In the genomic region with DNA sequence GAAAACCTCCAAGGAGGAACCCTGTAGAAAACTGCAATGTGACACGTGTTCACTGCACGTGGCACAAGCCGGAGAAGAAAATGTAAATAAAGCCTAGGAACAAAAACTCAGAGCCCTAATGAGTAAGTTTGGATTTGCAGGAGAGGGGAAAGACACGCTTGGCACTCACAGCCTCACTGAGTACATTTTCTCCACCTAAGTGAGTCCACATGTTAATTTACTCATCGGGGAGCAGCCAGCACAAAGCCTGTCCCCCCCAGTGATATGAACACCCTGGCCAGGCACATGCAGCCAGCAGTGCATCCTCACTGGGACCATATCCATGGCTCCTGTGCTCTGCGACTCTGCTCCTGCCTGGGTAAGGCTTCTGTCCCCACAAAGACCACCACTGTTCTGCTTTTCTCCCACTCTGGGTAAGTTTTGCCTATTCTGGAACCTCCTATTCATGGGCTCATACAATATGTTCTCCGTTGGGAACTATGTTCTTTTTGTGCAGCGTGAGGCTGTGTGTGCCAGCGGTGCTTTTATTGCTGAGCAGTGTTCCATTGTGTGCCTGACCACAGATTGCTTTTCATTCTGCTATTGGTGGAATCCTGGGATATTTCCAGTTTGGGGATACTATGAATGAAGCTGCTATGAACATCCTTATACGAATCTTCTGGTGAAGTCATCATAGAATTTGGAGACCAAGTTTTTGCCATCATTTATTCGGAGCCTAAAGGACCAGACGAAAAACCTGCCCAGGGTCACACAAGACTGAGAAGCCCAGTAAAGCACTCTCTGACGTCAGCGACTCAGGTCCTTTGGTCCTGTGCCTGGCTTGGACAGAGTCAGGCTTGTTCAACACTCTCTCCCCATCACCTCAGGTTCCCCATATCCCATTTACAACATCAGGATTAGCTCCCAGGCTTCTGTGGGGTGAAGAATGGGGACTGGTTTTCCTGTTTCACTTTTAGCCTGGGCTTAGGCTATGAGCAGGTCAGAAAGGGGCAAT, we compare ENCODE assay signal across 10 cellular contexts. TPM values are rescaled to one million over a fixed set of nuclear protein-coding genes. Genes with fewer than 3 reads are reported as not detected.
A peak's percentile ranks its signal among the peaks of the same experiment; 100 is the strongest.
DNase-seq lines count a peak whose midpoint lies in the region; ATAC-seq and TF ChIP-seq lines count a peak whose summit lies in the region.
"Had no signal": no experiment of that assay in that cellular context is flagged by ENCODE, and none has a peak within 500 bp of the region (broad histone marks: within the 10 kb centered on the region; RNA-seq: fewer than 3 reads in every experiment).

No MANE protein-coding gene starts in this region.

- H3K9ac ChIP-seq in NT2/D1 (ENCODE audit: insufficient read length, low read depth), result peak overlapping the region; percentile 1

- H3K9me3 ChIP-seq in NT2/D1 (ENCODE audit: insufficient read depth, low read length) (no peaks in the 10 kb centered on the region), sigmoid colon (no peaks in the 10 kb centered on the region)

- TF ChIP-seq POLR2A in sigmoid colon (IDR thresholded peaks at IDR 0.05), result no peak

- 70 to 76% methylated on average over 14 of the region's 14 CpGs for WGBS in sigmoid colon, 2 donors

- H3K36me3 Mint-ChIP-seq in activated T-helper 2 cell treated with anti-CD3 and anti-CD28 coated beads, Interferon-gamma antibody, Interleukin-2, Interleukin-4, amounts not matched to agents 10 μg/mL and 5 μg/mL and 100 μg/mL, durations not matched to agents 14 hours and 24 hours and 36 hours (ENCODE audit: low read depth), result no peaks in the 10 kb centered on the region

- H3K4me1 ChIP-seq in NT2/D1 (ENCODE audit: insufficient read depth, insufficient read length) (peaks cover 13% of the 10 kb centered on the region), sigmoid colon (peaks cover 0 to 44% (median 40%) of the 10 kb centered on the region in 4 donors)

- CTCF ChIA-PET in HEK293T (lab: Yijun Ruan, JAX), result no interaction called here

- POLR2A ChIA-PET in HEK293T (lab: Yijun Ruan, JAX), result interaction anchor here (0.9 to 1.1 kb wide), 2 partner anchors 8 to 87 kb away, joined by 3 to 4 read pairs; a partner anchor contains a TSS

- no peak overlapping the region for H3K27ac Mint-ChIP-seq in activated T-helper 2 cell treated with anti-CD3 and anti-CD28 coated beads, Interferon-gamma antibody, Interleukin-2, Interleukin-4, amounts not matched to agents 10 μg/mL and 5 μg/mL and 100 μg/mL, durations not matched to agents 14 hours and 24 hours and 36 hours

- H3K36me3 ChIP-seq in NT2/D1 (ENCODE audit: insufficient read depth, insufficient read length, low read length) (no peaks in the 10 kb centered on the region), sigmoid colon (no peaks in the 10 kb centered on the region)

- H3K27ac ChIP-seq in sigmoid colon, result peak overlapping the region; percentile 58 to 84 (median 78)

- no peaks in the 10 kb centered on the region for H3K27me3 ChIP-seq in NT2/D1 (ENCODE audit: insufficient read depth, insufficient read length)
- H3K27me3 ChIP-seq in sigmoid colon, result no peaks in the 10 kb centered on the region

- H3K4me1 Mint-ChIP-seq in activated T-helper 2 cell treated with anti-CD3 and anti-CD28 coated beads, Interferon-gamma antibody, Interleukin-2, Interleukin-4, amounts not matched to agents 10 μg/mL and 5 μg/mL and 100 μg/mL, durations not matched to agents 14 hours and 24 hours and 36 hours (ENCODE audit: low read depth), result peaks cover 17% of the 10 kb centered on the region

- H3K4me3 ChIP-seq in NT2/D1 (ENCODE audit: insufficient read length, low read depth) (no peak overlapping the region), fibroblast of the aortic adventitia (ENCODE audit: low read depth, low read length) (no peak overlapping the region), sigmoid colon (peak overlapping the region in 1 of 4 donors; percentile 1)

- TF ChIP-seq CTCF in fibroblast of the aortic adventitia (IDR thresholded peaks at IDR 0.05; ENCODE audit: insufficient read depth, low read length) (no peak), sigmoid colon (IDR thresholded peaks at IDR 0.05) (no peak), GM10266 (IDR thresholded peaks at IDR 0.05; ENCODE audit: control insufficient read depth, insufficient read depth, low read depth, missing control alignments) (no peak)

- TF ChIP-seq EP300 in sigmoid colon (IDR thresholded peaks at IDR 0.05), result peak in 1 of 4 donors; percentile 15

- H3K9me3 Mint-ChIP-seq in activated T-helper 2 cell treated with anti-CD3 and anti-CD28 coated beads, Interferon-gamma antibody, Interleukin-2, Interleukin-4, amounts not matched to agents 10 μg/mL and 5 μg/mL and 100 μg/mL, durations not matched to agents 14 hours and 24 hours and 36 hours, result no peaks in the 10 kb centered on the region

- no peak overlapping the region for H3K4me3 Mint-ChIP-seq in activated T-helper 2 cell treated with anti-CD3 and anti-CD28 coated beads, Interferon-gamma antibody, Interleukin-2, Interleukin-4, amounts not matched to agents 10 μg/mL and 5 μg/mL and 100 μg/mL, durations not matched to agents 14 hours and 24 hours and 36 hours (ENCODE audit: low read depth)

- H3K27me3 Mint-ChIP-seq in activated T-helper 2 cell treated with anti-CD3 and anti-CD28 coated beads, Interferon-gamma antibody, Interleukin-2, Interleukin-4, amounts not matched to agents 10 μg/mL and 5 μg/mL and 100 μg/mL, durations not matched to agents 14 hours and 24 hours and 36 hours (ENCODE audit: low read depth), result no peaks in the 10 kb centered on the region

- ATAC-seq in activated CD4-positive, CD25-positive, alpha-beta regulatory T cell treated with anti-CD3 and anti-CD28 coated beads, Interleukin-2, amount 50 U/mL, for 24 hours, result no peak

- intact Hi-C loops in sigmoid colon (cut with DNase I), result loop anchor here (5.0 kb wide), 1 partner anchor 43 kb away; no protein-coding TSS in a partner anchor
- intact Hi-C loops in activated T-helper 2 cell treated with anti-CD3 and anti-CD28 coated beads, Interferon-gamma antibody, Interleukin-2, Interleukin-4, amounts not matched to agents 10 μg/mL and 5 μg/mL and 100 μg/mL, durations not matched to agents 14 hours and 24 hours and 36 hours (cut with micrococcal nuclease), result no loop called here

- DNase-seq in CD1c-positive myeloid dendritic cell (ENCODE audit: extremely low spot score), result peak; percentile 38
- no peak for DNase-seq in NT2/D1 (ENCODE audit: low read depth, low spot score)
- peak; percentile 76 for DNase-seq in fibroblast of the aortic adventitia (ENCODE audit: low read depth)
- peak; percentile 83 for DNase-seq in sigmoid colon
- DNase-seq in HEK293T (ENCODE audit: extremely low spot score), result no peak
- DNase-seq in GM10266 (ENCODE audit: extremely low spot score), result no peak
- DNase-seq in activated T-helper 2 cell treated with anti-CD3 and anti-CD28 coated beads, Interferon-gamma antibody, Interleukin-2, Interleukin-4, amounts not matched to agents 10 μg/mL and 5 μg/mL and 100 μg/mL, durations not matched to agents 14 hours and 24 hours and 36 hours (ENCODE audit: low spot score), result no peak
- DNase-seq: activated CD4-positive, CD25-positive, alpha-beta regulatory T cell; NCI-H2029 treated with DMSO at 0.1 percent for 48 hours had no signal

TF ChIP-seq in HEK293T, 16 proteins besides CTCF, POLR2A, EP300 and RAD21:
- TF ChIP-seq HDGF (IDR thresholded peaks at IDR 0.05; ENCODE audit: borderline replicate concordance) (no peak), SUZ12 (IDR thresholded peaks at IDR 0.05) (no peak), LEF1 (IDR thresholded peaks at IDR 0.05; ENCODE audit: borderline replicate concordance) (no peak), NFRKB (IDR thresholded peaks at IDR 0.05) (no peak), BHLHE40 (IDR thresholded peaks at IDR 0.05; ENCODE audit: borderline replicate concordance) (no peak)

RNA-seq across cellular contexts. Expression of a gene that starts 53.3 kb away (rescaled TPM):
- total RNA-seq in fibroblast of the aortic adventitia (ENCODE audit: low replicate concordance) (0.36 and 2.3 TPM in 2 replicates), sigmoid colon (1 to 10 TPM; 3.8 to 8.6 (median 7.8) TPM)
- 1 to 10 TPM in 1 of 3 donors, under 1 TPM in 2; 0.60 to 7.2 (median 0.92) TPM for polyA plus RNA-seq in sigmoid colon
- 0.16 and 0.32 TPM in 2 replicates for total RNA-seq in activated T-helper 2 cell treated with anti-CD3 and anti-CD28 coated beads, Interferon-gamma antibody, Interleukin-2, Interleukin-4, amounts not matched to agents 10 μg/mL and 5 μg/mL and 100 μg/mL, durations not matched to agents 14 hours and 24 hours and 36 hours

Comparison
In these comparisons a context has a peak if more than half of its experiments do, and no peak if none do; other contexts are left out.
1. DNase-seq: peak in CD1c-positive myeloid dendritic cell (single experiment), fibroblast of the aortic adventitia (single experiment) and sigmoid colon (single experiment); none in NT2/D1 (single experiment), HEK293T (single experiment), GM10266 (single experiment) and activated T-helper 2 cell treated with anti-CD3 and anti-CD28 coated beads, Interferon-gamma antibody, Interleukin-2, Interleukin-4, amounts not matched to agents 10 μg/mL and 5 μg/mL and 100 μg/mL, durations not matched to agents 14 hours and 24 hours and 36 hours (single experiment).